In genomic region chr1:224113918-224114786, GRCh38 we compare ENCODE assay signal across 8 cellular contexts. TPM values are rescaled to one million over a fixed set of nuclear protein-coding genes. Genes with fewer than 3 reads are reported as not detected.
A peak's percentile ranks its signal among the peaks of the same experiment; 100 is the strongest.
DNase-seq lines count a peak whose midpoint lies in the region; ATAC-seq and TF ChIP-seq lines count a peak whose summit lies in the region.

FBXO28 (plus strand) TSS chr1:224114111; CDS start chr1:224114130, 19 bp downstream.

- H3K9ac ChIP-seq in mammary epithelial cell (ENCODE audit: insufficient read depth, low read length): peak within 1 kb of the TSS; percentile 83
- H3K9ac ChIP-seq in iPS-20b (ENCODE audit: low read depth, low read length): peak within 1 kb of the TSS; percentile 92

- CTCF ChIA-PET in mammary epithelial cell (lab: Charles Lee; ENCODE audit: low non-redundant PET): no interaction called here

- intact Hi-C loops in mammary epithelial cell (cut with micrococcal nuclease): loop anchor here (2.0 kb wide), 2 partner anchors 15 to 415 kb away; no protein-coding TSS in a partner anchor

- ATAC-seq in GM18873 (IDR thresholded peaks at IDR 0.05; ENCODE audit: low FRiP score, unreplicated experiment) (peak; percentile 93), HG03139 (IDR thresholded peaks at IDR 0.05; ENCODE audit: unreplicated experiment) (peak; percentile 97)

- 0% methylated on average over 18 of the region's 60 CpGs for WGBS in mammary epithelial cell (ENCODE audit: low coverage, missing lambda C conversion rate)

- no peaks in the 10 kb centered on the region for H4K20me1 ChIP-seq in mammary epithelial cell (ENCODE audit: insufficient read depth, low read length)

- peak within 1 kb of the TSS; percentile 83 for H3K27ac ChIP-seq in WERI-Rb-1
- peak within 1 kb of the TSS; percentile 72 for H3K27ac ChIP-seq in mammary epithelial cell (ENCODE audit: insufficient read depth, low read depth, low read length)
- peak within 1 kb of the TSS; percentile 91 for H3K27ac ChIP-seq in iPS-20b (ENCODE audit: low read length)
- H3K27ac ChIP-seq in skin epidermis: peak within 1 kb of the TSS; percentile 79 to 98 (median 95)

- no peak for TF ChIP-seq CTCF in WERI-Rb-1 (IDR thresholded peaks at IDR 0.05; ENCODE audit: low read depth, low read length)
- no peak for TF ChIP-seq CTCF in mammary epithelial cell (conservative IDR thresholded peaks at IDR 0.05 in 1 of 2, IDR thresholded peaks at IDR 0.05 in 1 of 2; ENCODE audit: extremely low read depth in 1 of 2, insufficient read depth in 1 of 2, low read depth in 1 of 2, low read length in 2 of 2)

- in situ Hi-C loops in ACHN (cut with HindIII; ENCODE audit: low pct_ligation_motif_present, low pct_unique_long_range_greater_than_20kb, low sequenced_read_pairs) (no loop called here), mammary epithelial cell (cut with MboI; ENCODE audit: low sequenced_read_pairs in 2 of 2) (loop anchor here (10.0 kb wide), 1 partner anchor 211 kb away; no protein-coding TSS in a partner anchor)

- dilution Hi-C loops in mammary epithelial cell (cut with HindIII; ENCODE audit: low sequenced_read_pairs): no loop called here

- BruUV-seq in mammary epithelial cell (replicated peaks; lab: Mats Ljungman, UMichigan): no TSS peak

- no peaks in the 10 kb centered on the region for H3K36me3 ChIP-seq in WERI-Rb-1
- peaks cover 3% of the 10 kb centered on the region for H3K36me3 ChIP-seq in mammary epithelial cell (ENCODE audit: insufficient read depth, low read length)
- H3K36me3 ChIP-seq in iPS-20b (ENCODE audit: insufficient read depth, low read depth, low read length): peaks cover 13% of the 10 kb centered on the region

- H3K4me3 ChIP-seq in WERI-Rb-1 (ENCODE audit: low read depth, low read length) (peak within 1 kb of the TSS; percentile 50), mammary epithelial cell (replicated peaks in 1 of 3; ENCODE audit: insufficient read depth in 1 of 3, low read depth in 2 of 3, low read length in 3 of 3) (peak within 1 kb of the TSS; percentile 58 to 85 (median 75)), iPS-20b (ENCODE audit: low read length) (peak within 1 kb of the TSS; percentile 92), skin epidermis (peak within 1 kb of the TSS; percentile 70 to 94 (median 85))

- H3K4me2 ChIP-seq in mammary epithelial cell (ENCODE audit: insufficient read depth, low read depth, low read length): peak within 1 kb of the TSS; percentile 88

- H3K4me1 ChIP-seq in mammary epithelial cell (ENCODE audit: insufficient read depth, low read length) (peaks cover 16% of the 10 kb centered on the region), iPS-20b (ENCODE audit: insufficient read depth, low read length) (peaks cover 20% of the 10 kb centered on the region)

- H3K79me2 ChIP-seq in mammary epithelial cell (ENCODE audit: insufficient read depth, low read length): peaks cover 52% of the 10 kb centered on the region

- DNase-seq in ACHN (peak; percentile 96), NCI-H2227 (lab: John Stamatoyannopoulos, UW; ENCODE audit: unreplicated experiment) (peak; percentile 96), WERI-Rb-1 (peak; percentile 90), mammary epithelial cell (peak; percentile 88)

- H2AFZ ChIP-seq in mammary epithelial cell (ENCODE audit: low read depth, low read length): peak within 1 kb of the TSS; percentile 93

- H3K27me3 ChIP-seq in WERI-Rb-1 (ENCODE audit: insufficient read depth, low read depth, severe bottlenecking): no peaks in the 10 kb centered on the region
- H3K27me3 ChIP-seq in mammary epithelial cell (ENCODE audit: insufficient read depth, low read length): no peaks in the 10 kb centered on the region
- no peaks in the 10 kb centered on the region for H3K27me3 ChIP-seq in iPS-20b (ENCODE audit: insufficient read depth, low read length)

- H3K9me3 ChIP-seq in WERI-Rb-1 (ENCODE audit: severe bottlenecking) (no peaks in the 10 kb centered on the region), mammary epithelial cell (replicated peaks; ENCODE audit: insufficient read depth, low read length) (no peaks in the 10 kb centered on the region), iPS-20b (ENCODE audit: insufficient read depth, low read depth, low read length) (no peaks in the 10 kb centered on the region)

RNA-seq across cellular contexts. Expression of gene FBXO28, which starts in this region (rescaled TPM):
- 10 to 100 TPM; 41.0 to 49.4 TPM for total RNA-seq in mammary epithelial cell
- polyA plus RNA-seq in mammary epithelial cell: 17.3 TPM
- polyA minus RNA-seq in mammary epithelial cell: 34.5 TPM

Comparison
In these comparisons a context has a peak if more than half of its experiments do, and no peak if none do; other contexts are left out.
1. Peak in every context shown above with its lines: DNase-seq, ATAC-seq, H3K4me3 ChIP-seq and H3K27ac ChIP-seq.